In genomic region chr3:47210863-47211405, GRCh38 we compare ENCODE assay signal across 6 cellular contexts.
"Had no signal": no experiment of that assay in that cellular context is flagged by ENCODE, and none has a peak within 500 bp of the region (broad histone marks: within the 10 kb centered on the region; RNA-seq: fewer than 3 reads in every experiment).

No MANE protein-coding gene starts in this region.

- H2AFZ ChIP-seq: GM23248 had no signal

- DNase-seq: GM23248, H9, HCEC 1CT, IMR-90, KBM-7 had no signal

- H3K9me3 Mint-ChIP-seq: H9 had no signal

- H3K4me2 ChIP-seq: KMS-11 had no signal

- H3K4me3 ChIP-seq: GM23248 had no signal

- H3K27ac Mint-ChIP-seq: H9 had no signal

- H3K27ac ChIP-seq: GM23248, KMS-11 had no signal

- H3K4me3 Mint-ChIP-seq: H9 had no signal

- H3K9ac ChIP-seq: GM23248, KMS-11 had no signal

- H3K4me1 Mint-ChIP-seq: H9 had no signal
